ENCODE assay signal across 8 cellular contexts in the genomic region with DNA sequence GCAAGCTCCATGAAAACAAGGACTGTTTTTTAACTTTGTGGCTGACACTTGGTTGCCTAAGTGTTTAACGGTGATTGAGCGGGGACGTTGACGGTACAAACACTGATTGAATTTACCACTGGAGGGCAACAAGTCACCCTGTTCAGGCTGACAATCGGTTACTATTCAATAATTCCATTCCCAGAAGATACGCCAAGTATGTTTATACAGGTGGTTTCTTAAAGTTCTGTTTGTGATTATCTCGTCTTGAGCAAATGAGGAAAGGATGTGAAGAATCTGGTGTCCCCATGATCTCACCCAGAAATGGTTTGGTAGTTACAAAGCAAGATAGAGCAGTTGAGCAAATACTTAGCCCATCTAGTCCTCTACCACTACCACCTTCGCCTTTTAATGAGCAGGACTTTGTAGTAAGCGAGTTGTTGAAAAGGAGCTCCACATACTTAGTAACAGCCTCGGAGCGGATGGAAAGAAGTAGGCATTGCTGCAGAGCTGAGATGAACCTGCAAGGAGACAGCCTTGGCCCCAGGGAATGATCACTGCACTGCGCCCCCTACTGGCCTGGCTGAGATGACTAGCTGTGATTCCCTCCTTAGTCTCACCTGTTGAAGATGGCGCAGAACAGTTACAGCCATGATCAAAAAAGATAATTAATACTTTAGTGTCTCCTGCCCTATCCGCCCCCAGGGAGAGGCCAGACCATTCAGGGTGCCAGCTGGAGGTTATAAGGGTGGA. TPM values are rescaled to one million over a fixed set of nuclear protein-coding genes. Genes with fewer than 3 reads are reported as not detected.
DNase-seq lines count a peak whose midpoint lies in the region; ATAC-seq and TF ChIP-seq lines count a peak whose summit lies in the region.

No MANE protein-coding gene starts in this region.

- H3K4me1 ChIP-seq in adrenal gland (replicated peaks in 1 of 2), result peaks cover 0 to 13% of the 10 kb centered on the region in 2 donors

- ATAC-seq in HG02678 (IDR thresholded peaks at IDR 0.05; ENCODE audit: unreplicated experiment) (peak; percentile 71), left ventricle myocardium superior (peak; percentile 86), GM18858 (IDR thresholded peaks at IDR 0.05; ENCODE audit: unreplicated experiment) (no peak)

- peaks cover 7% of the 10 kb centered on the region for H3K36me3 ChIP-seq in GM06990 (ENCODE audit: control insufficient read depth, insufficient read depth, low read length)
- peaks cover 0 to 12% of the 10 kb centered on the region in 2 donors for H3K36me3 ChIP-seq in adrenal gland (replicated peaks in 1 of 2)

- H3K27me3 ChIP-seq in GM06990 (replicated peaks; ENCODE audit: control insufficient read depth, insufficient read depth, low read length) (no peaks in the 10 kb centered on the region), adrenal gland (no peaks in the 10 kb centered on the region)

- no peak for TF ChIP-seq POLR2A in adrenal gland (IDR thresholded peaks at IDR 0.05)

- 19 to 31% (median 22%) methylated on average over 14 of the region's 14 CpGs for WGBS in adrenal gland, 4 donors

- TF ChIP-seq CTCF in GM06990 (IDR thresholded peaks at IDR 0.05; ENCODE audit: insufficient read depth, low read length, poor library complexity, severe bottlenecking) (peak; percentile 92), adrenal gland (IDR thresholded peaks at IDR 0.05) (peak; percentile 73 to 90 (median 82)), retinal pigment epithelial cell (conservative IDR thresholded peaks at IDR 0.05; ENCODE audit: low read depth, low read length) (peak; percentile 94)

- H3K4me3 ChIP-seq in GM06990 (replicated peaks; ENCODE audit: low read depth, low read length) (peak overlapping the region; percentile 46; the same call in 1 of the 2 replicates), adrenal gland (peak overlapping the region in 1 of 4 donors; percentile 39), retinal pigment epithelial cell (ENCODE audit: low read length) (peak overlapping the region; percentile 4)

- H3K9me3 ChIP-seq in adrenal gland (replicated peaks in 1 of 3), result no peaks in the 10 kb centered on the region

- DNase-seq in GM06990 (ENCODE audit: extremely low read depth, insufficient read length) (peak; percentile 71), NCI-H1436 treated with DMSO at 0.1 percent for 48 hours (lab: John Stamatoyannopoulos, UW) (peak; percentile 45), T-helper 1 cell (peak; percentile 58 to 84 (median 79)), adrenal gland (peak; percentile 69 to 90 (median 77)), left ventricle myocardium superior (peak; percentile 82), retinal pigment epithelial cell (ENCODE audit: low read depth) (no peak)

- intact Hi-C loops in adrenal gland (cut with DNase I), result loop anchor here in 1 of 2 donors (10.0 kb wide), 1 partner anchor 74 kb away; no protein-coding TSS in a partner anchor
- intact Hi-C loops in left ventricle myocardium superior (cut with micrococcal nuclease), result no loop called here

- H3K27ac ChIP-seq in adrenal gland, result peak overlapping the region in 3 of 5 donors; percentile 2 to 77 (median 10)

RNA-seq across cellular contexts. Expression of gene IFNAR1, which starts 36.3 kb away (rescaled TPM):
- total RNA-seq in adrenal gland (10 to 100 TPM; 21.8 to 71.2 (median 43.1) TPM), left ventricle myocardium superior (23.6 TPM)
- polyA plus RNA-seq in adrenal gland, result 10 to 100 TPM in 1 of 3 donors, 1 to 10 TPM in 2; 7.3 to 36.4 (median 8.8) TPM

RNA-seq across cellular contexts. Expression of gene IFNGR2, which starts 42.2 kb away (rescaled TPM):
- total RNA-seq in adrenal gland (10 to 100 TPM; 44.5 to 75.8 (median 64.0) TPM), left ventricle myocardium superior (35.1 TPM)
- 10 to 100 TPM; 50.3 to 87.4 (median 57.4) TPM for polyA plus RNA-seq in adrenal gland
